7 cellular contexts compared by ENCODE assay signal in genomic region chr10:110496553-110497437, GRCh38. TPM values are rescaled to one million over a fixed set of nuclear protein-coding genes. Genes with fewer than 3 reads are reported as not detected.
DNase-seq lines count a peak whose midpoint lies in the region; ATAC-seq and TF ChIP-seq lines count a peak whose summit lies in the region.

No MANE protein-coding gene starts in this region.

- peak overlapping the region; percentile 89 for H3K9ac ChIP-seq in fibroblast of lung (ENCODE audit: insufficient read depth, low read length)

- peaks cover 46% of the 10 kb centered on the region for H3K4me1 ChIP-seq in GM23338 (ENCODE audit: insufficient read depth)
- peaks cover 3% of the 10 kb centered on the region for H3K4me1 ChIP-seq in fibroblast of lung (ENCODE audit: control insufficient read depth, extremely low read depth, insufficient read depth, low read length)
- H3K4me1 ChIP-seq in psoas muscle: peaks cover 27% of the 10 kb centered on the region

- H3K9me2 ChIP-seq in GM23338 (ENCODE audit: insufficient read depth): no peaks in the 10 kb centered on the region

- peaks cover 21% of the 10 kb centered on the region for H3K36me3 Mint-ChIP-seq in GM23338 (ENCODE audit: low read depth)

- no peak for TF ChIP-seq CTCF in GM23338 (conservative IDR thresholded peaks at IDR 0.05; ENCODE audit: low read depth in 2 of 2)
- no peak for TF ChIP-seq CTCF in fibroblast of lung (conservative IDR thresholded peaks at IDR 0.05 in 1 of 2, IDR thresholded peaks at IDR 0.05 in 1 of 2; ENCODE audit: low read depth in 1 of 2, low read length in 2 of 2)
- TF ChIP-seq CTCF in psoas muscle (IDR thresholded peaks at IDR 0.05): no peak

- H3K79me2 ChIP-seq in GM23338 (replicated peaks; ENCODE audit: insufficient read depth) (peaks cover 38% of the 10 kb centered on the region), fibroblast of lung (ENCODE audit: control insufficient read depth, insufficient read depth, low read length) (peaks cover 60% of the 10 kb centered on the region)

- H2AFZ ChIP-seq in GM23338: peak overlapping the region; percentile 69
- no peak overlapping the region for H2AFZ ChIP-seq in fibroblast of lung (ENCODE audit: low read length)

- no peaks in the 10 kb centered on the region for H3K9me3 ChIP-seq in fibroblast of lung (ENCODE audit: control insufficient read depth, insufficient read depth, low read depth, low read length)
- H3K9me3 ChIP-seq in psoas muscle: no peaks in the 10 kb centered on the region

- H3F3A ChIP-seq in GM23338 (replicated peaks; ENCODE audit: low read depth): peaks cover 15% of the 10 kb centered on the region

- ATAC-seq in GM23338 (no peak), psoas muscle (no peak)

- peaks cover 3% of the 10 kb centered on the region; the same call in 1 of the 3 replicates for H3K9me3 Mint-ChIP-seq in GM23338

- intact Hi-C loops in psoas muscle (cut with DNase I): loop anchor here in 1 of 2 donors (5.0 to 10.0 kb wide), 2 partner anchors 142 to 184 kb away; no protein-coding TSS in a partner anchor

- H3K4me1 Mint-ChIP-seq in GM23338: peaks cover 55% of the 10 kb centered on the region

- peak overlapping the region; percentile 93 for H3K4me3 ChIP-seq in GM23338
- H3K4me3 ChIP-seq in fibroblast of lung (replicated peaks in 1 of 4; ENCODE audit: control extremely low read depth in 1 of 4, insufficient read depth in 1 of 4, low read depth in 3 of 4, low read length in 4 of 4): peak overlapping the region; percentile 56 to 96 (median 68)
- H3K4me3 ChIP-seq in psoas muscle: peak overlapping the region; percentile 86

- 24 to 27% (median 26%) methylated on average over 22 of the region's 22 CpGs for WGBS in psoas muscle, 3 donors

- H3K27me3 Mint-ChIP-seq in GM23338 (ENCODE audit: insufficient read depth, low read depth, poor library complexity): peaks cover 28% of the 10 kb centered on the region

- H4K20me1 ChIP-seq in GM23338 (replicated peaks; ENCODE audit: insufficient read depth) (peaks cover 6% of the 10 kb centered on the region; the same call in 1 of the 2 replicates), fibroblast of lung (ENCODE audit: control insufficient read depth, extremely low read depth, insufficient read depth, low read length) (no peaks in the 10 kb centered on the region)

- H3K4me3 Mint-ChIP-seq in GM23338: peak overlapping the region; percentile 85

- H3K36me3 ChIP-seq in GM23338 (ENCODE audit: insufficient read depth): peaks cover 7% of the 10 kb centered on the region; the same call in 1 of the 2 replicates
- no peaks in the 10 kb centered on the region for H3K36me3 ChIP-seq in fibroblast of lung (ENCODE audit: control insufficient read depth, insufficient read depth, low read length)
- no peaks in the 10 kb centered on the region for H3K36me3 ChIP-seq in psoas muscle (ENCODE audit: insufficient read depth in 1 of 2, low read depth in 1 of 2)

- H3K27ac Mint-ChIP-seq in GM23338: no peak overlapping the region; the same call in 1 of the 2 replicates

- peaks cover 40% of the 10 kb centered on the region for H3K27me3 ChIP-seq in GM23338 (ENCODE audit: insufficient read depth)
- H3K27me3 ChIP-seq in fibroblast of lung (ENCODE audit: control insufficient read depth, insufficient read depth, low read length): no peaks in the 10 kb centered on the region
- H3K27me3 ChIP-seq in psoas muscle (ENCODE audit: insufficient read depth in 3 of 3, low read length in 2 of 3): peaks cover 0 to 19% (median 2%) of the 10 kb centered on the region in 3 donors

- DNase-seq in GM23338 (ENCODE audit: low spot score) (no peak), SW480 (ENCODE audit: low spot score) (peak; percentile 52), fibroblast of lung (ENCODE audit: low read depth in 2 of 2) (peak in 1 of 2 donors; percentile 51), psoas muscle (no peak), HPDE6-E6E7 (ENCODE audit: extremely low spot score) (no peak), DMS79 (lab: John Stamatoyannopoulos, UW) (no peak)
- no peak for DNase-seq in NK-92 treated with Interleukin-12 subunit alpha and Interleukin-12 subunit beta, amount 100 ng/mL, for 24 hours (lab: John Stamatoyannopoulos, UW)

- H3K27ac ChIP-seq in GM23338 (ENCODE audit: low read depth) (0 out of 2 replicates have a peak overlapping the region, but pooled peaks have one; percentile 26), fibroblast of lung (ENCODE audit: insufficient read depth, low read length) (peak overlapping the region; percentile 94), psoas muscle (peak overlapping the region; percentile 81)

- H3K4me2 ChIP-seq in GM23338: peak overlapping the region; percentile 95
- H3K4me2 ChIP-seq in fibroblast of lung (ENCODE audit: extremely low read depth, insufficient read depth, low read length): peak overlapping the region; percentile 95

TF ChIP-seq in GM23338, 12 proteins besides CTCF, POLR2A, EP300 and RAD21:
- TF ChIP-seq JUNB (IDR thresholded peaks at IDR 0.05; ENCODE audit: unreplicated experiment) (no peak), ETS1 (IDR thresholded peaks at IDR 0.05) (no peak), REST (IDR thresholded peaks at IDR 0.05; ENCODE audit: unreplicated experiment) (no peak), ZNF114 (CRISPR knock-in tag; IDR thresholded peaks at IDR 0.05) (no peak)

RNA-seq across cellular contexts. Expression of gene DUSP5, which starts 0.9 kb away (rescaled TPM):
- total RNA-seq in GM23338 (2014; rRNA removed; shearing (Covaris generic)): 35.0 and 35.9 TPM in 2 replicates
- polyA plus RNA-seq in GM23338 (2016; fragmentation: Nextera tagmentation; extraction: Ambion mirVana) (10.8 and 15.4 TPM in 2 replicates), fibroblast of lung (37.7 and 48.9 TPM in 2 replicates), psoas muscle (10 to 100 TPM in 1 of 3 donors, 1 to 10 TPM in 2; 1.2 to 77.5 (median 1.9) TPM)
- total RNA-seq in fibroblast of lung (14.9 and 27.6 TPM in 2 replicates), psoas muscle (1 to 10 TPM; 1.3 to 2.9 (median 2.4) TPM)
- 23.5 and 30.7 TPM in 2 replicates for polyA plus RNA-seq in fibroblast of lung (2012)
- 65.8 and 147 TPM in 2 replicates for polyA minus RNA-seq in fibroblast of lung (ENCODE audit: low replicate concordance)

Comparison
In these comparisons a context has a peak if more than half of its experiments do, and no peak if none do; other contexts are left out.
1. H3K27ac ChIP-seq: peak in every context shown above with its lines; median percentile 94 in fibroblast of lung; 81 in psoas muscle; 26 in GM23338.